In genomic region chr9:13033959-13034695, GRCh38 we compare ENCODE assay signal across 8 cellular contexts.
DNase-seq lines count a peak whose midpoint lies in the region; ATAC-seq, FAIRE-seq and TF ChIP-seq lines count a peak whose summit lies in the region.

No MANE protein-coding gene starts in this region.

- peak; percentile 18 for DNase-seq in AG09319 (ENCODE audit: extremely low read depth, low read depth)
- peak; percentile 5 for DNase-seq in GM19239 (ENCODE audit: insufficient read length, low spot score)
- DNase-seq in NCI-H2029 (lab: John Stamatoyannopoulos, UW) = peak; percentile 46
- peak; percentile 77 for DNase-seq in glutamatergic neuron
- peak; percentile 42 to 75 for DNase-seq in trophoblast cell
- no peak for DNase-seq in germinal center (ENCODE audit: low spot score)

- H4K91ac ChIP-seq in trophoblast cell (ENCODE audit: low read depth, low read length) = no peak overlapping the region

- H3K27me3 Mint-ChIP-seq in glutamatergic neuron (ENCODE audit: unreplicated experiment) = peaks cover 2% of the 10 kb centered on the region

- no peaks in the 10 kb centered on the region for H3K9me3 ChIP-seq in trophoblast cell (ENCODE audit: insufficient read depth, low read depth, low read length)

- peak overlapping the region; percentile 84 for H2BK12ac ChIP-seq in trophoblast cell (ENCODE audit: low read length)

- no peak for ATAC-seq in HG02571 (IDR thresholded peaks at IDR 0.05; ENCODE audit: unreplicated experiment)

- no peak overlapping the region for H3K23ac ChIP-seq in trophoblast cell (ENCODE audit: low read length)

- H3K27me3 ChIP-seq in trophoblast cell (ENCODE audit: insufficient read depth, low read length) = no peaks in the 10 kb centered on the region

- H2BK120ac ChIP-seq in trophoblast cell (ENCODE audit: insufficient read depth, low read length, poor library complexity) = no peak overlapping the region

- H3K4me3 Mint-ChIP-seq in glutamatergic neuron (ENCODE audit: unreplicated experiment) = peak overlapping the region; percentile 55

- no peak overlapping the region for H2AK5ac ChIP-seq in trophoblast cell (ENCODE audit: low read length)

- WGBS in trophoblast cell (ENCODE audit: extremely low coverage, insufficient coverage, insufficient read length) = no CpG with 5 or more reads among the region's 19 CpGs

- no peak overlapping the region for H3K4me3 ChIP-seq in trophoblast cell (ENCODE audit: low read depth, low read length)

- no peak overlapping the region for H2BK5ac ChIP-seq in trophoblast cell (ENCODE audit: low read depth, low read length, poor library complexity)

- H4K8ac ChIP-seq in trophoblast cell (ENCODE audit: low read depth, low read length) = peak overlapping the region; percentile 33

- peaks cover 5% of the 10 kb centered on the region for H3K36me3 Mint-ChIP-seq in glutamatergic neuron (ENCODE audit: unreplicated experiment)

- no peak for FAIRE-seq in GM19239 (lab: Jason Lieb, UNC)

- no peak overlapping the region for H3K14ac ChIP-seq in trophoblast cell (ENCODE audit: low read length)

- H3K9me3 Mint-ChIP-seq in glutamatergic neuron (ENCODE audit: unreplicated experiment) = no peaks in the 10 kb centered on the region

- TF ChIP-seq CTCF in AG09319 (IDR thresholded peaks at IDR 0.05; ENCODE audit: low read depth, low read length) (peak; percentile 81), VCaP (conservative IDR thresholded peaks at IDR 0.05) (peak; percentile 91), glutamatergic neuron (IDR thresholded peaks at IDR 0.05; ENCODE audit: partially characterized antibody, unreplicated experiment) (peak; percentile 71)

- H3K79me1 ChIP-seq in trophoblast cell (ENCODE audit: low read length) = peaks cover 4% of the 10 kb centered on the region

- H3K27ac Mint-ChIP-seq in glutamatergic neuron (ENCODE audit: unreplicated experiment) = peak overlapping the region; percentile 9

- no peak overlapping the region for H3K9ac ChIP-seq in trophoblast cell (ENCODE audit: low read length)

- H3K18ac ChIP-seq in trophoblast cell (ENCODE audit: low read length) = no peak overlapping the region

- H3K27ac ChIP-seq in VCaP (peak overlapping the region; percentile 65), trophoblast cell (ENCODE audit: low read depth, low read length) (no peak overlapping the region)

- no peaks in the 10 kb centered on the region for H3K36me3 ChIP-seq in trophoblast cell (ENCODE audit: control insufficient read depth in 1 of 2, insufficient read depth in 2 of 2, low read length in 2 of 2)

- peaks cover 6% of the 10 kb centered on the region for H3K4me1 Mint-ChIP-seq in glutamatergic neuron (ENCODE audit: low read depth, unreplicated experiment)

- H3K4me2 ChIP-seq in trophoblast cell (ENCODE audit: low read length) = no peak overlapping the region

- H3K4ac ChIP-seq in trophoblast cell (ENCODE audit: low read depth, low read length) = no peak overlapping the region

- no peaks in the 10 kb centered on the region for H3K4me1 ChIP-seq in trophoblast cell (ENCODE audit: control insufficient read depth in 1 of 2, insufficient read depth in 2 of 2, low read length in 2 of 2)

- no peak overlapping the region for H4K12ac ChIP-seq in trophoblast cell (ENCODE audit: low read depth, low read length)

- H3K79me2 ChIP-seq in trophoblast cell (ENCODE audit: control insufficient read depth, insufficient read depth, low read length, poor library complexity) = no peaks in the 10 kb centered on the region

- H2AFZ ChIP-seq in trophoblast cell (ENCODE audit: insufficient read depth, low read length, poor library complexity) = peak overlapping the region; percentile 60
